In the genomic region with DNA sequence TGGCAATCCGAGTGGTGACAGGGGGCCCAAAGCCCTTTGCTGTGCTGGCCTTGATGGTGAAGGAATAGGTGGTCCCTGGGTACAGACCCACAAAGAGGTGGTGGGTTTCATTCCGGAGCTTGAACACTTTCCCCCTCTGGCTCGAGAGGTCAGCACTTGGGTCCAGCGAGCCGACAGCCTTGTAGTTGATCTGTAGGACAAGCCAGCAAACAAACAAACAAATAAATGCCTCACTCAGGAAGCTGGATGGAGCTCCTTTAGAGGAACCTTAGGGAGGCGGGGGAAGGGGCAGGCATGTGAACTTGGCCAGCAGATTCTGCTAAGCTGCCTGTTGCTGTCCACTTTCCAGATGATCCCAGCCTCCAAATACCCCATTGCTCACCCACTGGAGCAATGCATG, we compare ENCODE assay signal across 24 cellular contexts.
A peak's percentile ranks its signal among the peaks of the same experiment; 100 is the strongest.
DNase-seq lines count a peak whose midpoint lies in the region; ATAC-seq, FAIRE-seq and TF ChIP-seq lines count a peak whose summit lies in the region.
"Had no signal": no experiment of that assay in that cellular context is flagged by ENCODE, and none has a peak within 500 bp of the region (broad histone marks: within the 10 kb centered on the region; RNA-seq: fewer than 3 reads in every experiment).

No MANE protein-coding gene starts in this region.

- no peak overlapping the region for H2BK5ac ChIP-seq in H9 (ENCODE audit: insufficient read length, low read length)

- no peaks in the 10 kb centered on the region for H3K9me3 Mint-ChIP-seq in H9
- H3K9me3 Mint-ChIP-seq in osteocyte (ENCODE audit: unreplicated experiment): peaks cover 43% of the 10 kb centered on the region
- H3K9me3 Mint-ChIP-seq in CD4-positive, alpha-beta T cell: peaks cover 2% of the 10 kb centered on the region
- H3K9me3 Mint-ChIP-seq: CD8-positive, alpha-beta T cell had no signal

- H2BK12ac ChIP-seq in H9 (ENCODE audit: insufficient read length, low read depth, low read length): no peak overlapping the region

- no peak overlapping the region for H3K18ac ChIP-seq in H9 (ENCODE audit: insufficient read length, low read depth, low read length)

- no peak overlapping the region for H3K4ac ChIP-seq in H9 (ENCODE audit: low read depth, low read length)

- no peak overlapping the region for H2BK15ac ChIP-seq in H9 (ENCODE audit: low read depth, low read length)

- H4K5ac ChIP-seq in H9 (ENCODE audit: insufficient read length, low read depth, low read length): no peak overlapping the region

- TF ChIP-seq POLR2A in esophagus muscularis mucosa (IDR thresholded peaks at IDR 0.05; ENCODE audit: low read depth): no peak

- no peak for TF ChIP-seq CTCF in H9 (conservative IDR thresholded peaks at IDR 0.05)
- no peak for TF ChIP-seq CTCF in esophagus muscularis mucosa (IDR thresholded peaks at IDR 0.05)
- TF ChIP-seq CTCF in osteocyte (IDR thresholded peaks at IDR 0.05): no peak
- TF ChIP-seq CTCF in CD4-positive, alpha-beta T cell (IDR thresholded peaks at IDR 0.05): no peak

- H2BK120ac ChIP-seq in H9 (ENCODE audit: low read depth, low read length, poor library complexity, severe bottlenecking): no peak overlapping the region

- intact Hi-C loops in esophagus muscularis mucosa (cut with DNase I): no loop called here
- intact Hi-C loops in CD4-positive, alpha-beta T cell (cut with DNase I, micrococcal nuclease): no loop called here

- no peaks in the 10 kb centered on the region for H3K36me3 ChIP-seq in esophagus muscularis mucosa
- H3K36me3 ChIP-seq: BE2C, BLaER1 had no signal

- H3K4me3 Mint-ChIP-seq in H9 (no peak overlapping the region), osteocyte (ENCODE audit: unreplicated experiment) (no peak overlapping the region)
- no peak overlapping the region for H3K4me3 Mint-ChIP-seq in CD4-positive, alpha-beta T cell
- H3K4me3 Mint-ChIP-seq: CD14-positive monocyte; CD4-positive, CD25-positive, alpha-beta regulatory T cell; CD8-positive, alpha-beta T cell had no signal

- H3K79me2 ChIP-seq in H9 (ENCODE audit: insufficient read depth, low read length): no peaks in the 10 kb centered on the region

- no peak overlapping the region for H2AK5ac ChIP-seq in H9 (ENCODE audit: insufficient read length, low read length)

- H3K23ac ChIP-seq in H9 (ENCODE audit: insufficient read length, low read depth, low read length): no peak overlapping the region

- CTCF ChIA-PET in CD4-positive, alpha-beta T cell (lab: Charles Lee): no interaction called here

- no peak overlapping the region for H2AFZ ChIP-seq in H9 (ENCODE audit: low read length)

- no peak overlapping the region for H4K8ac ChIP-seq in H9 (replicated peaks; ENCODE audit: insufficient read length, low read depth, low read length)

- no peaks in the 10 kb centered on the region for H3K9me3 ChIP-seq in H9 (ENCODE audit: control insufficient read depth, low read depth, low read length)
- H3K9me3 ChIP-seq in esophagus muscularis mucosa: no peaks in the 10 kb centered on the region
- no peaks in the 10 kb centered on the region for H3K9me3 ChIP-seq in CD4-positive, alpha-beta T cell (ENCODE audit: control insufficient read depth, low read length)
- H3K9me3 ChIP-seq: BE2C, BLaER1, Caco-2 had no signal

- H3K4me1 ChIP-seq in H9 (ENCODE audit: insufficient read depth, low read length): peaks cover 4% of the 10 kb centered on the region; the same call in 1 of the 2 replicates
- no peaks in the 10 kb centered on the region for H3K4me1 ChIP-seq in esophagus muscularis mucosa
- H3K4me1 ChIP-seq: BE2C, BLaER1, Caco-2 had no signal

- H3K9ac ChIP-seq in H9 (ENCODE audit: extremely low read depth, insufficient read length, low read length): no peak overlapping the region
- H3K9ac ChIP-seq: BLaER1 had no signal

- peaks cover 5 to 6% of the 10 kb centered on the region in 2 experiments; a peak in 3 of 4 replicates for H3K4me1 Mint-ChIP-seq in H9
- no peaks in the 10 kb centered on the region for H3K4me1 Mint-ChIP-seq in osteocyte (ENCODE audit: unreplicated experiment)
- H3K4me1 Mint-ChIP-seq in CD4-positive, alpha-beta T cell (ENCODE audit: low read depth): no peaks in the 10 kb centered on the region
- H3K4me1 Mint-ChIP-seq: CD14-positive monocyte; CD4-positive, CD25-positive, alpha-beta regulatory T cell had no signal

- TF ChIP-seq EP300 in esophagus muscularis mucosa (IDR thresholded peaks at IDR 0.05): no peak

- no peaks in the 10 kb centered on the region for H3K79me1 ChIP-seq in H9 (ENCODE audit: insufficient read depth, low read depth, low read length, poor library complexity, severe bottlenecking)

- no peak overlapping the region for H3K4me3 ChIP-seq in esophagus muscularis mucosa
- H3K4me3 ChIP-seq: BLaER1 had no signal

- DNase-seq in H9 (peak; percentile 33), HTR-8/SVneo (ENCODE audit: insufficient read length, low spot score) (no peak), esophagus muscularis mucosa (ENCODE audit: extremely low spot score) (peak; percentile 55), osteocyte (ENCODE audit: extremely low spot score, unreplicated experiment) (peak; percentile 66)
- DNase-seq in effector CD4-positive, alpha-beta T cell: no peak
- DNase-seq in CD4-positive, alpha-beta T cell: no peak
- DNase-seq: 8988T; ACHN; BE2C; C1 segment of cervical spinal cord; Caco-2; Calu3; CD4-positive, CD25-positive, alpha-beta regulatory T cell; CD8-positive, alpha-beta T cell; DMS79 treated with DMSO at 0.1 percent for 48 hours; GF-D8 had no signal

- no peak overlapping the region for H3K4me2 ChIP-seq in H9 (ENCODE audit: insufficient read depth, insufficient read length, low read length)
- H3K4me2 ChIP-seq: BLaER1 had no signal

- H3K27ac Mint-ChIP-seq in H9: peak overlapping the region in 1 of 3 experiments; percentile 86; a peak in 1 of 7 replicates
- no peak overlapping the region for H3K27ac Mint-ChIP-seq in osteocyte (ENCODE audit: unreplicated experiment)
- H3K27ac Mint-ChIP-seq in CD4-positive, alpha-beta T cell: no peak overlapping the region
- H3K27ac Mint-ChIP-seq: CD14-positive monocyte; CD4-positive, CD25-positive, alpha-beta regulatory T cell; CD8-positive, alpha-beta T cell had no signal

- POLR2A ChIA-PET in CD4-positive, alpha-beta T cell (lab: Charles Lee): no interaction called here

- no peak overlapping the region for H3T11ph ChIP-seq in H9 (ENCODE audit: low read length)

- WGBS in H9 (ENCODE audit: extremely low coverage, insufficient read length, low lambda C conversion rate): no CpG with 5 or more reads among the region's 6 CpGs
- 47% methylated on average over 6 of the region's 6 CpGs for WGBS in esophagus muscularis mucosa

- H3K14ac ChIP-seq in H9 (ENCODE audit: insufficient read depth, low read length): no peak overlapping the region

- no peaks in the 10 kb centered on the region for H4K20me1 ChIP-seq in H9 (ENCODE audit: control insufficient read depth, insufficient read depth, insufficient read length)
- H4K20me1 ChIP-seq: BLaER1 had no signal

- no peak for ATAC-seq in HG03571 (IDR thresholded peaks at IDR 0.05; ENCODE audit: unreplicated experiment)
- ATAC-seq in CD4-positive, alpha-beta T cell (ENCODE audit: poor library complexity): no peak
- ATAC-seq: CD8-positive, alpha-beta T cell had no signal

- H3K23me2 ChIP-seq in H9 (ENCODE audit: insufficient read length, low read depth, low read length, poor library complexity, severe bottlenecking): no peaks in the 10 kb centered on the region

- no peaks in the 10 kb centered on the region for H3K27me3 ChIP-seq in H9 (ENCODE audit: insufficient read depth, low read length)
- peaks cover 0 to 7% (median 0%) of the 10 kb centered on the region in 4 donors for H3K27me3 ChIP-seq in esophagus muscularis mucosa
- H3K27me3 ChIP-seq in CD4-positive, alpha-beta T cell (ENCODE audit: control insufficient read depth, insufficient read depth, low read length): no peaks in the 10 kb centered on the region
- H3K27me3 ChIP-seq: BE2C, BLaER1 had no signal

- H4K91ac ChIP-seq in H9 (ENCODE audit: insufficient read length, low read depth, low read length): no peak overlapping the region

- H3K36me3 Mint-ChIP-seq in H9 (ENCODE audit: insufficient read depth in 1 of 3, low read depth in 3 of 3) (no peaks in the 10 kb centered on the region; a peak in 1 of 7 replicates), osteocyte (ENCODE audit: unreplicated experiment) (no peaks in the 10 kb centered on the region)
- H3K36me3 Mint-ChIP-seq in CD4-positive, alpha-beta T cell (ENCODE audit: low read depth): no peaks in the 10 kb centered on the region
- H3K36me3 Mint-ChIP-seq: CD14-positive monocyte; CD4-positive, CD25-positive, alpha-beta regulatory T cell; CD8-positive, alpha-beta T cell had no signal

- peak; percentile 51 for FAIRE-seq in HTR-8/SVneo (lab: Jason Lieb, UNC)
- FAIRE-seq: A204.1, D721Med, G401.6, GM12891, GM19239 had no signal

- H3K27me3 Mint-ChIP-seq in H9 (ENCODE audit: low read depth): no peaks in the 10 kb centered on the region; the same call in 1 of the 2 replicates
- no peaks in the 10 kb centered on the region for H3K27me3 Mint-ChIP-seq in osteocyte (ENCODE audit: unreplicated experiment)
- no peaks in the 10 kb centered on the region for H3K27me3 Mint-ChIP-seq in CD4-positive, alpha-beta T cell
- H3K27me3 Mint-ChIP-seq: CD4-positive, CD25-positive, alpha-beta regulatory T cell had no signal

- H3K27ac ChIP-seq in H9 (ENCODE audit: insufficient read length, low read depth, low read length): no peak overlapping the region
- no peak overlapping the region for H3K27ac ChIP-seq in esophagus muscularis mucosa (replicated peaks in 1 of 4)
- no peak overlapping the region for H3K27ac ChIP-seq in CD4-positive, alpha-beta T cell (ENCODE audit: low read depth, low read length)
- H3K27ac ChIP-seq: BLaER1 had no signal

- H2BK20ac ChIP-seq in H9 (ENCODE audit: low read depth, low read length, poor library complexity, severe bottlenecking): no peak overlapping the region

- H3K56ac ChIP-seq in H9 (ENCODE audit: insufficient read length, low read depth, low read length): no peak overlapping the region

Comparison
In these comparisons a context has a peak if more than half of its experiments do, and no peak if none do; other contexts are left out.
1. DNase-seq: peak in H9 (single experiment), esophagus muscularis mucosa (single experiment) and osteocyte (single experiment); none in HTR-8/SVneo (single experiment), effector CD4-positive, alpha-beta T cell (single experiment) and CD4-positive, alpha-beta T cell (0 of 10).